22 cellular contexts compared by ENCODE assay signal in the genomic region with DNA sequence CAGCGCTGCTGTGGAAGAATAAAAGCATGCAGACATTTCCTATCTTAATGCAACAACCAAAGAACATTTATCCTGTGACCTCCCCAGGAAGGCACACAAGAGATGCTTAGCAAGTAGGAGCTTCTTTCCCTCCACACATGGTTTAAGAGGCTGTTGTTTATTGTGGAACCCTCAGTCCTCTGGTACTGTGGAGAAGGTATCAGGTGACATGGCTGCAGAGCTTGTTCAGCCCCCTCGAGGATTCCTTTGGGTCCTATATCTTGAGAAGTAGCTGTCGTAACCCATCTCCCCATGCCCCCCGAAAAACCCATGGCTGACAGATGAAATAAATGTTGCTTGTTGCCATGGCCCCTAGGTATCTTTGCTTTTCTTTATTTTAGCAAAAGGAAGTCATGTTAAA.
"Had no signal": no experiment of that assay in that cellular context is flagged by ENCODE, and none has a peak within 500 bp of the region (broad histone marks: within the 10 kb centered on the region; RNA-seq: fewer than 3 reads in every experiment).

No MANE protein-coding gene starts in this region.

- DNase-seq: KBM-7, MV-4-11, NCI-H1048, NCI-H1105, NCI-H1436 treated with DMSO at 0.1 percent for 48 hours, NCI-H1694, NCI-H187 treated with DMSO at 0.1 percent for 48 hours, NCI-H2029 treated with DMSO at 0.1 percent for 48 hours, NCI-H2171, NCI-H226, NCI-H446, NCI-H510A, NCI-H524 treated with DMSO at 0.1 percent for 48 hours, NCI-H69, NCI-H774, PC-3, SHP77, SK-N-SH, SW 1271, T-cell had no signal

- H3K4me2 ChIP-seq: SK-N-SH had no signal

- H3K4me1 Mint-ChIP-seq: T-cell had no signal

- H3K9me3 Mint-ChIP-seq: T-cell had no signal

- H3K27ac Mint-ChIP-seq: T-cell had no signal

- H3K36me3 Mint-ChIP-seq: T-cell had no signal

- H3K9me2 ChIP-seq: SK-N-SH had no signal

- H3K4me3 Mint-ChIP-seq: T-cell had no signal

- ATAC-seq: Panc1, PC-3, T-cell had no signal

- H3K9me3 ChIP-seq: SK-N-SH had no signal

- H3K27ac ChIP-seq: RWPE1 had no signal
